ENCODE assay signal across 1 cellular context in the genomic region with DNA sequence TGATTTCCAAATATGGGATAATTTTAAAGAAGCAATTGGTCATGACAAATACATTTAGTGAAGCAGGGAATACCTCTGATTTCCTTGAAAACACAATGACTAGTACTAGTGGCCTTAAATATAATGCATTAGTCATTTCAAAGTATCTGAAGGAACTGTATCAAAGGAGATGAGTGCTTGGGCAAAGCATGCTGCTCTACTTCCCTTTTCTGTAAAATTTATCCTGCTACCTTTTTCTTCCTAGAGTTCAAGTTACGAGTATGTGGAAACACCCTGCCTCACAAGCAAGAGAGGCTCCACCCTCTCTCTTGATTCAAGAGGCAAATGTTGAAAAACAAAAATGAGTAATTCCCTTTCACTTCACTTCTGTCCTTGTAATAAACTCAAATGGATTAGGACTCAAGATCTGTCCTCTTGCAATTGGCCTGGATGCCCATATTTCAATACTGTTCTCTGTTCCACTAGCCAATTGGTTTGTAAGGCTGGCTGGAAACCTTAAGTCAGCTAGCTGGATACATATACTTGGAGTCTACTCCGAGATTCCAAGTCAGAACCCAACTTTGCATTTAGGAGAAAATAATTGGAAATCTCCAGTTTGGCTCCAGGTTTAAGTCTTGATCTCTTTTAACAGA.
TF ChIP-seq lines count a peak whose summit lies in the region.

No MANE protein-coding gene starts in this region.

TF ChIP-seq in K562, 482 proteins besides CTCF, POLR2A, EP300 and RAD21 (continued from another document):
- TF ChIP-seq FOXM1 (IDR thresholded peaks at IDR 0.05; ENCODE audit: low read depth) (no peak), FOXM1 (CRISPR knock-in tag; IDR thresholded peaks at IDR 0.05; ENCODE audit: low read depth) (no peak), STAG1 (CRISPR knock-in tag; IDR thresholded peaks at IDR 0.05; ENCODE audit: borderline replicate concordance) (no peak), ZNF347 (CRISPR knock-in tag; IDR thresholded peaks at IDR 0.05; ENCODE audit: low read depth) (no peak), PRMT5 (CRISPR knock-in tag; IDR thresholded peaks at IDR 0.05) (no peak)
